ENCODE assay signal across 8 cellular contexts in the genomic region with DNA sequence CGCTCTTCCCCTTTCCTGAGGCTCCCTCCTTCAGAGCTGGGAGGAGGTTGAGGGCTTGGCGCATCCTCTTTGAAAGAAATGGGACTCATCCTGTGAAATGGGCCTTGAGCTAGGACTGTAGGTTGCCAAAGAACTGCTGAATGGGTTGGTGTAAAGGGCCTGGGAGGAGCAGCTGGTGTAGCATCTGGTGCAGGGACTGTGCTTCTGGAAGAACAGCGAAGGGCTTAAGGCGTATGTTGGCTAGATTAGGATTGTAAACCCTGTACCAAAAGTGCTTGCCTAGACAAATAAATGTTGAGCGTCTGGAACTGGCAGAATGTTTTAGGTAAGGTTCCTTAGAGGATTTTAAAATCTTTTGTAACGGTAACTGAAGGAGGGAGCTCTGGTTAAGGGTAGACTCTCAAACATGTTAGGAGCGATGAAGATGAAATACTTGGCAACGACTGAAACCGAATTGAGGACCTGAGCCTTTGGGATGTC. TPM values are rescaled to one million over a fixed set of nuclear protein-coding genes. Genes with fewer than 3 reads are reported as not detected.
A peak's percentile ranks its signal among the peaks of the same experiment; 100 is the strongest.
DNase-seq lines count a peak whose midpoint lies in the region; ATAC-seq and TF ChIP-seq lines count a peak whose summit lies in the region.

No MANE protein-coding gene starts in this region.

- no peak overlapping the region for H4K5ac ChIP-seq in mesendoderm (ENCODE audit: low read length)

- intact Hi-C loops in colonic mucosa (cut with DNase I) = no loop called here

- H3K4me2 ChIP-seq in OCI-LY1 (ENCODE audit: low read length) (peak overlapping the region; percentile 88), mesendoderm (ENCODE audit: low read length) (peak overlapping the region; percentile 68)

- H3K9ac ChIP-seq in OCI-LY1 (ENCODE audit: low read length) (peak overlapping the region; percentile 93), colonic mucosa (ENCODE audit: low read depth in 2 of 2, low read length in 2 of 2) (peak overlapping the region; percentile 89 to 100), mesendoderm (ENCODE audit: low read length) (peak overlapping the region; percentile 92)

- H3K23ac ChIP-seq in mesendoderm (ENCODE audit: low read length) = no peak overlapping the region

- H3K36me3 ChIP-seq in OCI-LY1 (ENCODE audit: insufficient read depth, low read length) = peaks cover 4% of the 10 kb centered on the region; the same call in 1 of the 2 replicates
- no peaks in the 10 kb centered on the region for H3K36me3 ChIP-seq in colonic mucosa
- no peaks in the 10 kb centered on the region for H3K36me3 ChIP-seq in mesendoderm (ENCODE audit: control insufficient read depth, insufficient read depth, low read length)
- no peaks in the 10 kb centered on the region for H3K36me3 ChIP-seq in urinary bladder (ENCODE audit: insufficient read depth)

- H3K79me2 ChIP-seq in OCI-LY1 (ENCODE audit: insufficient read depth, low read length) (peaks cover 63% of the 10 kb centered on the region), mesendoderm (ENCODE audit: control insufficient read depth, insufficient read depth, low read length) (peaks cover 51% of the 10 kb centered on the region)

- H3K18ac ChIP-seq in mesendoderm (ENCODE audit: low read length) = no peak overlapping the region

- H3K4me1 ChIP-seq in OCI-LY1 (ENCODE audit: insufficient read depth, low read length, severe bottlenecking) (peaks cover 36% of the 10 kb centered on the region), colonic mucosa (peaks cover 5% of the 10 kb centered on the region), mesendoderm (ENCODE audit: control insufficient read depth, low read depth, low read length) (peaks cover 3% of the 10 kb centered on the region), urinary bladder (ENCODE audit: insufficient read depth) (no peaks in the 10 kb centered on the region)

- no CpG with 5 or more reads among the region's 9 CpGs for WGBS in mesendoderm (ENCODE audit: extremely low coverage, insufficient coverage, low lambda C conversion rate)
- WGBS in urinary bladder = under 1% methylated on average over 9 of the region's 9 CpGs

- H4K20me1 ChIP-seq in OCI-LY1 (ENCODE audit: insufficient read depth, low read length) = no peaks in the 10 kb centered on the region

- H3K56ac ChIP-seq in mesendoderm (ENCODE audit: low read length) = peak overlapping the region; percentile 99

- H2AFZ ChIP-seq in OCI-LY1 (ENCODE audit: low read length) = peak overlapping the region; percentile 27; the same call in 1 of the 2 replicates

- no peak overlapping the region for H2BK15ac ChIP-seq in mesendoderm (replicated peaks; ENCODE audit: low read depth)

- TF ChIP-seq CTCF in AG04449 (IDR thresholded peaks at IDR 0.05; ENCODE audit: insufficient read depth, low read length, missing control alignments) (no peak), OCI-LY1 (IDR thresholded peaks at IDR 0.05; ENCODE audit: low read length) (no peak), colonic mucosa (IDR thresholded peaks at IDR 0.05) (no peak)

- no peak overlapping the region for H4K8ac ChIP-seq in mesendoderm (ENCODE audit: low read depth, low read length)

- H2BK5ac ChIP-seq in mesendoderm (ENCODE audit: low read length) = no peak overlapping the region

- peak; percentile 32 for ATAC-seq in GM18505 (IDR thresholded peaks at IDR 0.05; ENCODE audit: unreplicated experiment)
- peak; percentile 41 for ATAC-seq in HG02943 (IDR thresholded peaks at IDR 0.05; ENCODE audit: low read depth, unreplicated experiment)

- H3F3A ChIP-seq in OCI-LY1 (ENCODE audit: insufficient read depth, low read length) = no peaks in the 10 kb centered on the region

- DNase-seq in AG04449 (ENCODE audit: low read depth, low spot score) (no peak), colonic mucosa (no peak), mesendoderm (no peak), GOT3 (lab: John Stamatoyannopoulos, UW) (no peak)

- H3K4me3 ChIP-seq in AG04449 (ENCODE audit: low read depth, low read length) (peak overlapping the region; percentile 79), OCI-LY1 (ENCODE audit: low read depth, low read length, poor library complexity, severe bottlenecking) (peak overlapping the region; percentile 97), colonic mucosa (peak overlapping the region; percentile 84), mesendoderm (ENCODE audit: low read length) (peak overlapping the region; percentile 93), urinary bladder (ENCODE audit: low read depth, low read length) (peak overlapping the region; percentile 80)

- H3K27me3 ChIP-seq in OCI-LY1 (ENCODE audit: insufficient read depth, low read length) (no peaks in the 10 kb centered on the region), colonic mucosa (no peaks in the 10 kb centered on the region), mesendoderm (ENCODE audit: insufficient read depth, low read length, poor library complexity) (no peaks in the 10 kb centered on the region)

- no peak for TF ChIP-seq POLR2A in GM18505 (IDR thresholded peaks at IDR 0.05; ENCODE audit: borderline replicate concordance, extremely low read depth, insufficient read depth, insufficient read length)

- H3K4ac ChIP-seq in mesendoderm (ENCODE audit: low read depth, low read length) = peak overlapping the region; percentile 57

- H3K79me1 ChIP-seq in mesendoderm (ENCODE audit: low read length) = peaks cover 12% of the 10 kb centered on the region

- H3K27ac ChIP-seq in OCI-LY1 (ENCODE audit: low read depth, low read length, poor library complexity, severe bottlenecking) (peak overlapping the region; percentile 82), colonic mucosa (peak overlapping the region; percentile 94), mesendoderm (ENCODE audit: low read depth, low read length) (peak overlapping the region; percentile 45), urinary bladder (ENCODE audit: low read depth) (peak overlapping the region; percentile 96)

- H3K9me3 ChIP-seq in OCI-LY1 (ENCODE audit: low read length) = no peaks in the 10 kb centered on the region; the same call in 1 of the 2 replicates
- no peaks in the 10 kb centered on the region for H3K9me3 ChIP-seq in colonic mucosa

- CTCF ChIA-PET in AG04449 (lab: Yijun Ruan, JAX) = interaction anchor here (0.8 to 2.5 kb wide), 6 partner anchors 9 to 817 kb away, joined by 3 to 12 read pairs (median 4); no protein-coding TSS in a partner anchor

- no peak overlapping the region for H2BK120ac ChIP-seq in mesendoderm (ENCODE audit: low read depth, low read length)

- POLR2A ChIA-PET in AG04449 (lab: Yijun Ruan, JAX) = interaction anchor here (1.0 to 2.4 kb wide), 6 partner anchors 18 to 32 kb away, joined by 3 to 30 read pairs (median 8); a partner anchor contains a TSS

- H3K9me2 ChIP-seq in OCI-LY1 (ENCODE audit: low read depth, low read length) = no peaks in the 10 kb centered on the region

- no peak overlapping the region for H2AK5ac ChIP-seq in mesendoderm (ENCODE audit: low read length)

RNA-seq across cellular contexts. Expression of a gene that starts 0.6 kb away (rescaled TPM):
- total RNA-seq in colonic mucosa (10 to 100 TPM; 16.5 to 16.8 TPM), urinary bladder (55.0 TPM)
- 29.6 TPM for polyA plus RNA-seq in mesendoderm (2013, experiment 1 of 2)
- polyA plus RNA-seq in mesendoderm (2013, experiment 2 of 2) = 29.5 TPM
- 12.5 TPM for polyA plus RNA-seq in urinary bladder

RNA-seq across cellular contexts. Expression of a gene that starts 27.4 kb away (rescaled TPM):
- total RNA-seq in colonic mucosa (10 to 100 TPM in 1 of 2 donors, 1 to 10 TPM in 1; 3.4 to 16.6 TPM), urinary bladder (37.7 TPM)
- polyA plus RNA-seq in mesendoderm (2013, experiment 1 of 2) = 24.1 TPM
- polyA plus RNA-seq in mesendoderm (2013, experiment 2 of 2) = 24.0 TPM
- polyA plus RNA-seq in urinary bladder = 29.0 TPM

Comparison
In these comparisons a context has a peak if more than half of its experiments do, and no peak if none do; other contexts are left out.
1. H3K27ac ChIP-seq: peak in every context shown above with its lines; median percentile 96 in urinary bladder; 94 in colonic mucosa; 82 in OCI-LY1; 45 in mesendoderm.